9 cellular contexts compared by ENCODE assay signal in genomic region chr22:40819741-40820140, GRCh38. TPM values are rescaled to one million over a fixed set of nuclear protein-coding genes. Genes with fewer than 3 reads are reported as not detected.
DNase-seq lines count a peak whose midpoint lies in the region; ATAC-seq, FAIRE-seq and TF ChIP-seq lines count a peak whose summit lies in the region.
"Had no signal": no experiment of that assay in that cellular context is flagged by ENCODE, and none has a peak within 500 bp of the region (broad histone marks: within the 10 kb centered on the region; RNA-seq: fewer than 3 reads in every experiment).

No MANE protein-coding gene starts in this region.

- H3K4me2 ChIP-seq in GM12878 (ENCODE audit: control insufficient read depth, insufficient read depth): peak overlapping the region; percentile 93

- no peaks in the 10 kb centered on the region for H4K20me1 ChIP-seq in GM12878 (ENCODE audit: control insufficient read depth, insufficient read depth)

- no peak for FAIRE-seq in GM12878 (lab: Jason Lieb, UNC)
- FAIRE-seq: A204.1 had no signal

- H3K27ac ChIP-seq in GM12878 (ENCODE audit: control insufficient read depth, insufficient read depth) (peak overlapping the region; percentile 64), tibial nerve (peak overlapping the region; percentile 78 to 93 (median 85))

- no peak for TF ChIP-seq RAD21 in GM12878 (IDR thresholded peaks at IDR 0.05; ENCODE audit: insufficient read depth, low read depth, low read length)

- BruUV-seq in GM12878 (replicated peaks; lab: Mats Ljungman, UMichigan): TSS peak; percentile 66

- POLR2A ChIA-PET in GM12878 (lab: Charles Lee): interaction anchor here (4.6 kb wide), 1 partner anchor 35 kb away, joined by 41 read pairs; the partner anchor contains the start of genes ST13 and XPNPEP3

- RAD21 ChIA-PET in GM12878 (lab: Charles Lee; ENCODE audit: unreplicated experiment): interaction anchor here (0.7 kb wide), 1 partner anchor 79 kb away, joined by 4 read pairs; no protein-coding TSS in a partner anchor

- peak overlapping the region; percentile 94 for H2AFZ ChIP-seq in GM12878 (ENCODE audit: control insufficient read depth, low read depth, low read length)

- intact Hi-C loops in GM12878 (cut with micrococcal nuclease; ENCODE audit: unreplicated experiment) (loop anchor here (5.0 kb wide), 1 partner anchor 137 kb away; no protein-coding TSS in a partner anchor), sciatic nerve (cut with DNase I) (no loop called here)

- H3K36me3 ChIP-seq in GM12878 (ENCODE audit: control insufficient read depth in 2 of 2, insufficient read depth in 2 of 2, low read length in 1 of 2) (peaks cover 0 to 9% of the 10 kb centered on the region in 2 experiments; a peak in 1 of 4 replicates), tibial nerve (peaks cover 0 to 24% (median 0%) of the 10 kb centered on the region in 3 donors)

- no peaks in the 10 kb centered on the region for H3K9me3 ChIP-seq in GM12878 (replicated peaks; ENCODE audit: control insufficient read depth, insufficient read depth, low read length)
- H3K9me3 ChIP-seq in tibial nerve: no peaks in the 10 kb centered on the region

- WGBS in GM12878 (ENCODE audit: insufficient coverage, insufficient replicate concordance, low lambda C conversion rate, missing lambda C conversion rate): 8% methylated on average over 3 of the region's 3 CpGs
- 1 to 4% methylated on average over 3 of the region's 3 CpGs for WGBS in tibial nerve, 2 donors

- H3K9ac ChIP-seq in GM12878 (ENCODE audit: control insufficient read depth, insufficient read depth, low read length): peak overlapping the region; percentile 68

- no peaks in the 10 kb centered on the region for H3K4me1 ChIP-seq in GM12878 (ENCODE audit: control insufficient read depth, insufficient read depth, low read length)
- H3K4me1 ChIP-seq in tibial nerve: peaks cover 7 to 38% (median 17%) of the 10 kb centered on the region in 4 donors

- TF ChIP-seq POLR2A in GM12878 (IDR thresholded peaks at IDR 0.05; ENCODE audit: low read depth, low read length) (no peak), tibial nerve (IDR thresholded peaks at IDR 0.05) (no peak)

- no peak for TF ChIP-seq EP300 in GM12878 (IDR thresholded peaks at IDR 0.05; ENCODE audit: borderline replicate concordance in 1 of 2, control insufficient read depth in 1 of 2, low read depth in 2 of 2, low read length in 2 of 2)
- no peak for TF ChIP-seq EP300 in tibial nerve (IDR thresholded peaks at IDR 0.05)

- in situ Hi-C loops in GM12878 (cut with MboI): no loop called here

- CTCF ChIA-PET in GM12878 (lab: Yijun Ruan, JAX): interaction anchor here (0.6 to 4.1 kb wide), 6 partner anchors 11 to 137 kb away, joined by 3 to 18 read pairs (median 3); partner anchors contain the start of genes ST13 and XPNPEP3

- TF ChIP-seq CTCF in GM12878 (IDR thresholded peaks at IDR 0.05 in 2 of 3, conservative IDR thresholded peaks at IDR 0.05 in 1 of 3; ENCODE audit: control insufficient read depth in 2 of 3, extremely low read depth in 1 of 3, insufficient read depth in 1 of 3, low read depth in 3 of 3, low read length in 3 of 3) (no peak), tibial nerve (IDR thresholded peaks at IDR 0.05) (peak in 1 of 5 experiments; percentile 15)

- H3K79me2 ChIP-seq in GM12878 (ENCODE audit: control insufficient read depth, insufficient read depth, low read length): peaks cover 41% of the 10 kb centered on the region

- DNase-seq in DMS153 treated with DMSO at 0.1 percent for 48 hours (lab: John Stamatoyannopoulos, UW; ENCODE audit: unreplicated experiment) (peak; percentile 29), DMS153 (lab: John Stamatoyannopoulos, UW) (no peak), NCI-H1694 treated with DMSO at 0.1 percent for 48 hours (lab: John Stamatoyannopoulos, UW) (peak; percentile 55), GM12878 (ENCODE audit: low read depth, low spot score) (no peak), left lobe of liver (ENCODE audit: low spot score) (no peak), tibial nerve (ENCODE audit: low spot score in 2 of 2) (no peak), sciatic nerve (ENCODE audit: low spot score) (no peak)

- SMC1A ChIA-PET in GM12878 (lab: Charles Lee; ENCODE audit: uncharacterized antibody, unreplicated experiment): interaction anchor here (1.0 to 2.0 kb wide), 3 partner anchors 17 to 79 kb away, joined by 3 to 6 read pairs (median 3); no protein-coding TSS in a partner anchor

- ATAC-seq in GM12878 (no peak), left lobe of liver (peak; percentile 20), sciatic nerve (no peak), GM18502 (IDR thresholded peaks at IDR 0.05; ENCODE audit: poor library complexity, unreplicated experiment) (no peak)

- H3K27me3 ChIP-seq in GM12878 (replicated peaks in 1 of 2; ENCODE audit: control insufficient read depth in 2 of 2, insufficient read depth in 2 of 2, low read length in 1 of 2) (no peaks in the 10 kb centered on the region), tibial nerve (no peaks in the 10 kb centered on the region)

- H3K4me3 ChIP-seq in GM12878 (peak overlapping the region; percentile 89), tibial nerve (peak overlapping the region; percentile 90 to 98 (median 95))

RNA-seq across cellular contexts. Expression of gene SLC25A17, which starts 0.6 kb away (rescaled TPM):
- 57.5 and 57.8 TPM in 2 replicates for total RNA-seq in GM12878 (2013; cell fraction: nucleolus; rRNA removed)
- total RNA-seq in GM12878 (2014; rRNA removed): 42.0 and 48.6 TPM in 2 replicates
- 42.2 and 43.6 TPM in 2 replicates for total RNA-seq in GM12878 (2014; rRNA removed; fragmentation: Illumina TruSeq; extraction: Trizol)
- 46.3 TPM in 2 replicates for total RNA-seq in GM12878 (2021)
- 25.9 TPM for polyA plus RNA-seq in GM12878 (2011; ENCODE audit: low read depth)
- 67.9 and 82.0 TPM in 2 replicates for polyA plus RNA-seq in GM12878 (2011; rRNA removed)
- polyA plus RNA-seq in GM12878 (2011; cell fraction: cytosol; rRNA removed): 37.8 and 40.9 TPM in 2 replicates
- 29.6 and 34.9 TPM in 2 replicates for polyA plus RNA-seq in GM12878 (2011; cell fraction: nucleus; rRNA removed)
- 31.1 and 33.4 TPM in 2 replicates for polyA plus RNA-seq in GM12878 (2012)
- 49.3 and 56.7 TPM in 2 replicates for polyA plus RNA-seq in GM12878 (2014; fragmentation: Illumina TruSeq; extraction: Trizol)
- 100 to 1,000 TPM in 1 of 2 experiments, 10 to 100 TPM in 1; 77.7 to 113 TPM for polyA plus RNA-seq in GM12878 (2014; fragmentation: Nextera tagmentation; extraction: Ambion mirVana)
- 33.4 and 37.5 TPM in 2 replicates for polyA plus RNA-seq in GM12878 (2014; rRNA removed)
- 10 to 100 TPM; 76.6 to 77.7 TPM for polyA plus RNA-seq in GM12878 (2016; fragmentation: Nextera tagmentation; extraction: Ambion mirVana)
- polyA minus RNA-seq in GM12878 (2011; rRNA and poly(A)+ RNA removed): 50.9 and 51.5 TPM in 2 replicates
- 10.3 and 12.2 TPM in 2 replicates for polyA minus RNA-seq in GM12878 (2011; cell fraction: cytosol; rRNA and poly(A)+ RNA removed)
- 9.1 and 16.6 TPM in 2 replicates for polyA minus RNA-seq in GM12878 (2011; cell fraction: nucleus; rRNA and poly(A)+ RNA removed)
- total RNA-seq in left lobe of liver: 13.6 TPM
- total RNA-seq in tibial nerve: 10 to 100 TPM; 19.3 to 34.1 (median 21.4) TPM
- total RNA-seq in sciatic nerve: 19.6 TPM

RNA-seq across cellular contexts. Expression of gene ST13, which starts 36.7 kb away (rescaled TPM):
- total RNA-seq in GM12878 (2013; cell fraction: nucleolus; rRNA removed): 30.2 and 36.3 TPM in 2 replicates
- total RNA-seq in GM12878 (2014; rRNA removed) (118 and 141 TPM in 2 replicates), GM12878 (2014; rRNA removed; fragmentation: Illumina TruSeq; extraction: Trizol) (283 and 286 TPM in 2 replicates), GM12878 (2021) (181 and 183 TPM in 2 replicates), left lobe of liver (128 TPM), tibial nerve (100 to 1,000 TPM in 3 of 4 donors, 10 to 100 TPM in 1; 96.9 to 142 (median 114) TPM), sciatic nerve (238 TPM)
- polyA plus RNA-seq in GM12878 (2011; ENCODE audit: low read depth): 187 TPM
- polyA plus RNA-seq in GM12878 (2011; rRNA removed) (182 and 258 TPM in 2 replicates), GM12878 (2014; fragmentation: Illumina TruSeq; extraction: Trizol) (215 and 302 TPM in 2 replicates), GM12878 (2014; fragmentation: Nextera tagmentation; extraction: Ambion mirVana) (10 to 100 TPM; 52.5 to 86.9 TPM), GM12878 (2014; rRNA removed) (126 and 137 TPM in 2 replicates), GM12878 (2016; fragmentation: Nextera tagmentation; extraction: Ambion mirVana) (100 to 1,000 TPM; 227 TPM)
- 72.7 and 76.6 TPM in 2 replicates for polyA plus RNA-seq in GM12878 (2011; cell fraction: cytosol; rRNA removed)
- polyA plus RNA-seq in GM12878 (2011; cell fraction: nucleus; rRNA removed): 52.1 and 59.0 TPM in 2 replicates
- polyA plus RNA-seq in GM12878 (2012): 209 and 260 TPM in 2 replicates
- 84.7 and 85.2 TPM in 2 replicates for polyA minus RNA-seq in GM12878 (2011; rRNA and poly(A)+ RNA removed)
- 57.8 and 66.3 TPM in 2 replicates for polyA minus RNA-seq in GM12878 (2011; cell fraction: cytosol; rRNA and poly(A)+ RNA removed)
- polyA minus RNA-seq in GM12878 (2011; cell fraction: nucleus; rRNA and poly(A)+ RNA removed): 16.8 and 22.2 TPM in 2 replicates

RNA-seq across cellular contexts. Expression of gene XPNPEP3, which starts 37.2 kb away (rescaled TPM):
- 21.6 and 23.2 TPM in 2 replicates for total RNA-seq in GM12878 (2013; cell fraction: nucleolus; rRNA removed)
- total RNA-seq in GM12878 (2014; rRNA removed) (9.1 and 9.3 TPM in 2 replicates), GM12878 (2014; rRNA removed; fragmentation: Illumina TruSeq; extraction: Trizol) (10.4 and 12.1 TPM in 2 replicates), GM12878 (2021) (18.3 and 19.9 TPM in 2 replicates), left lobe of liver (22.0 TPM), tibial nerve (10 to 100 TPM; 12.0 to 19.2 (median 14.0) TPM), sciatic nerve (19.2 TPM)
- polyA plus RNA-seq in GM12878 (2011; ENCODE audit: low read depth): 4.3 TPM
- polyA plus RNA-seq in GM12878 (2011; rRNA removed) (14.6 and 16.1 TPM in 2 replicates), GM12878 (2014; fragmentation: Illumina TruSeq; extraction: Trizol) (9.5 and 10.2 TPM in 2 replicates), GM12878 (2014; fragmentation: Nextera tagmentation; extraction: Ambion mirVana) (1 to 10 TPM; 6.7 to 7.5 TPM), GM12878 (2014; rRNA removed) (9.8 and 12.8 TPM in 2 replicates), GM12878 (2016; fragmentation: Nextera tagmentation; extraction: Ambion mirVana) (10 to 100 TPM; 11.3 to 12.0 TPM)
- polyA plus RNA-seq in GM12878 (2011; cell fraction: cytosol; rRNA removed): 10.4 TPM in 2 replicates
- polyA plus RNA-seq in GM12878 (2011; cell fraction: nucleus; rRNA removed): 9.9 and 13.3 TPM in 2 replicates
- polyA plus RNA-seq in GM12878 (2012): 5.1 and 5.8 TPM in 2 replicates
- 23.5 and 29.0 TPM in 2 replicates for polyA minus RNA-seq in GM12878 (2011; rRNA and poly(A)+ RNA removed)
- 8.2 and 10.8 TPM in 2 replicates for polyA minus RNA-seq in GM12878 (2011; cell fraction: cytosol; rRNA and poly(A)+ RNA removed)
- 14.3 and 23.6 TPM in 2 replicates for polyA minus RNA-seq in GM12878 (2011; cell fraction: nucleus; rRNA and poly(A)+ RNA removed)

RNA-seq across cellular contexts. Expression of gene DNAJB7, which starts 42.2 kb away (rescaled TPM):
- total RNA-seq in GM12878 (2013; cell fraction: nucleolus; rRNA removed): not detected in 2 replicates
- not detected in 2 replicates for total RNA-seq in GM12878 (2014; rRNA removed)
- not detected in 2 replicates for total RNA-seq in GM12878 (2014; rRNA removed; fragmentation: Illumina TruSeq; extraction: Trizol)
- not detected in 2 replicates for total RNA-seq in GM12878 (2021)
- not detected for polyA plus RNA-seq in GM12878 (2011; ENCODE audit: low read depth)
- not detected in 2 replicates for polyA plus RNA-seq in GM12878 (2011; rRNA removed)
- polyA plus RNA-seq in GM12878 (2011; cell fraction: cytosol; rRNA removed): not detected in 2 replicates
- polyA plus RNA-seq in GM12878 (2011; cell fraction: nucleus; rRNA removed): not detected in 2 replicates
- 0.07 and 0.22 TPM in 2 replicates for polyA plus RNA-seq in GM12878 (2012)
- not detected in 2 replicates for polyA plus RNA-seq in GM12878 (2014; fragmentation: Illumina TruSeq; extraction: Trizol)
- polyA plus RNA-seq in GM12878 (2014; fragmentation: Nextera tagmentation; extraction: Ambion mirVana): under 1 TPM; 0.03 to 0.04 TPM
- polyA plus RNA-seq in GM12878 (2014; rRNA removed): not detected in 2 replicates
- polyA plus RNA-seq in GM12878 (2016; fragmentation: Nextera tagmentation; extraction: Ambion mirVana): under 1 TPM; 0.54 to 0.70 TPM
- not detected in 2 replicates for polyA minus RNA-seq in GM12878 (2011; rRNA and poly(A)+ RNA removed)
- not detected in 2 replicates for polyA minus RNA-seq in GM12878 (2011; cell fraction: cytosol; rRNA and poly(A)+ RNA removed)
- not detected in 2 replicates for polyA minus RNA-seq in GM12878 (2011; cell fraction: nucleus; rRNA and poly(A)+ RNA removed)
- not detected for total RNA-seq in left lobe of liver
- total RNA-seq in tibial nerve: not detected
- total RNA-seq in sciatic nerve: not detected

Comparison
In these comparisons a context has a peak if more than half of its experiments do, and no peak if none do; other contexts are left out.
1. DNase-seq: peak in DMS153 treated with DMSO at 0.1 percent for 48 hours (single experiment) and NCI-H1694 treated with DMSO at 0.1 percent for 48 hours (single experiment); none in DMS153 (single experiment), GM12878 (single experiment), left lobe of liver (single experiment), tibial nerve (0 of 2) and sciatic nerve (single experiment).